Comparison of ENCODE assay signal across 8 cellular contexts in the genomic region with DNA sequence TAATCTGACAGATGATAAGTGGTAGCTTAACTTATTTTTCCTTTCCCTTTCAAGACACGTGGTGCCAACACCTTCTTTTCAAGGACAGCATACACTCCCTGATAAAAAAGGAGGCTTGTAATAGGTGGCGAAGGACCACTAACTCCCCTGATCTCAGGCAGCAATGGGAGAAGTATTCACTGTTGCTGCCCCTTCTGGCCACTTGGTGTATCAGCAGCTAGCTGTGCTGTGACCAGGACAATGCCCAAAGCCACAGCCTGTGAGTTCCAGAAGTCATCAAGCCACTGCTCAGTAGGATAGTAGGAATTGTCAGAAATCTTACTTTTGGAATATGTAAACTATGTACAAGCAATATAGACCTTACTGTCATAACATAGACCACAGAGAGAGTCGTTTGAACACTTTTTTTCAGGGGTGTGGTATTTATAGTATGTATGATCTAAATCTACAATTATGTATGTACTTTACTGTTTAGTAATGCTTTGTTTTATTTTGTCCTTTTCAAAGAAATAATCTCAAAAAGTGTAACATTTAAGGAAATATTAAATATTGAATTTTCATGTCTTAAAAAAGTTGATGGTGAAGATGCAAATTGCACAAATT.
DNase-seq lines count a peak whose midpoint lies in the region; ATAC-seq and TF ChIP-seq lines count a peak whose summit lies in the region.

No MANE protein-coding gene starts in this region.

- H3K4me1 ChIP-seq in heart left ventricle: no peaks in the 10 kb centered on the region
- no peaks in the 10 kb centered on the region for H3K4me1 ChIP-seq in right cardiac atrium (ENCODE audit: control insufficient read depth, insufficient read depth, low read length)
- no peaks in the 10 kb centered on the region for H3K4me1 ChIP-seq in iPS DF 6.9 (ENCODE audit: control insufficient read depth, insufficient read depth, low read length)

- H3K27ac ChIP-seq in heart left ventricle (no peak overlapping the region), right cardiac atrium (ENCODE audit: low read length) (no peak overlapping the region), iPS DF 6.9 (ENCODE audit: low read length) (no peak overlapping the region)

- TF ChIP-seq CTCF in heart left ventricle (IDR thresholded peaks at IDR 0.05): peak; percentile 38 to 75 (median 58)

- H3K27me3 ChIP-seq in heart left ventricle: peaks cover 0 to 5% (median 0%) of the 10 kb centered on the region in 9 donors
- H3K27me3 ChIP-seq in right cardiac atrium (ENCODE audit: control insufficient read depth, insufficient read depth): peaks cover 3% of the 10 kb centered on the region
- H3K27me3 ChIP-seq in iPS DF 6.9 (ENCODE audit: control insufficient read depth, insufficient read depth, low read length): no peaks in the 10 kb centered on the region
- no peaks in the 10 kb centered on the region for H3K27me3 ChIP-seq in MG63

- DNase-seq in heart left ventricle: no peak
- DNase-seq in right cardiac atrium: no peak
- DNase-seq in SW480 (ENCODE audit: low spot score): peak; percentile 35
- peak; percentile 35 for DNase-seq in iPS DF 6.9 (ENCODE audit: low read depth, low spot score)
- DNase-seq in MG63: no peak
- DNase-seq in middle frontal gyrus (ENCODE audit: extremely low spot score, low spot score): no peak

- H3K36me3 ChIP-seq in heart left ventricle: no peaks in the 10 kb centered on the region
- H3K36me3 ChIP-seq in iPS DF 6.9 (ENCODE audit: control insufficient read depth, insufficient read depth, low read length): no peaks in the 10 kb centered on the region
- no peaks in the 10 kb centered on the region for H3K36me3 ChIP-seq in MG63

- H3K4me3 ChIP-seq in heart left ventricle: no peak overlapping the region
- no peak overlapping the region for H3K4me3 ChIP-seq in right cardiac atrium (ENCODE audit: low read length)
- H3K4me3 ChIP-seq in iPS DF 6.9 (ENCODE audit: low read length): no peak overlapping the region
- H3K4me3 ChIP-seq in MG63: no peak overlapping the region

- no peaks in the 10 kb centered on the region for H3K9me3 ChIP-seq in heart left ventricle
- no peaks in the 10 kb centered on the region for H3K9me3 ChIP-seq in right cardiac atrium (ENCODE audit: control insufficient read depth, low read length)
- no peaks in the 10 kb centered on the region for H3K9me3 ChIP-seq in iPS DF 6.9 (ENCODE audit: control insufficient read depth, insufficient read depth, low read length)
- no peaks in the 10 kb centered on the region for H3K9me3 ChIP-seq in MG63

- 26 to 32% (median 27%) methylated on average over 3 of the region's 3 CpGs for WGBS in heart left ventricle, 4 donors
- 23% methylated on average over 3 of the region's 3 CpGs for WGBS in right cardiac atrium
- WGBS in iPS DF 6.9 (ENCODE audit: insufficient coverage, insufficient read length): no CpG with 5 or more reads among the region's 3 CpGs

- ATAC-seq in heart left ventricle (no peak), right cardiac atrium (no peak), GM21381 (IDR thresholded peaks at IDR 0.05; ENCODE audit: unreplicated experiment) (peak; percentile 89), HG03571 (IDR thresholded peaks at IDR 0.05; ENCODE audit: unreplicated experiment) (peak; percentile 84)

- intact Hi-C loops in heart left ventricle (cut with DNase I) (no loop called here), right cardiac atrium (cut with DNase I) (no loop called here)

- no peak for TF ChIP-seq POLR2A in heart left ventricle (IDR thresholded peaks at IDR 0.05)

Comparison
In these comparisons a context has a peak if more than half of its experiments do, and no peak if none do; other contexts are left out.
1. ATAC-seq: peak in GM21381 (single experiment) and HG03571 (single experiment); none in heart left ventricle (0 of 4) and right cardiac atrium (0 of 2).
2. DNase-seq: peak in SW480 (single experiment) and iPS DF 6.9 (single experiment); none in heart left ventricle (0 of 5), right cardiac atrium (0 of 3), MG63 (single experiment) and middle frontal gyrus (single experiment).